Comparison of ENCODE assay signal across 8 cellular contexts in the genomic region with DNA sequence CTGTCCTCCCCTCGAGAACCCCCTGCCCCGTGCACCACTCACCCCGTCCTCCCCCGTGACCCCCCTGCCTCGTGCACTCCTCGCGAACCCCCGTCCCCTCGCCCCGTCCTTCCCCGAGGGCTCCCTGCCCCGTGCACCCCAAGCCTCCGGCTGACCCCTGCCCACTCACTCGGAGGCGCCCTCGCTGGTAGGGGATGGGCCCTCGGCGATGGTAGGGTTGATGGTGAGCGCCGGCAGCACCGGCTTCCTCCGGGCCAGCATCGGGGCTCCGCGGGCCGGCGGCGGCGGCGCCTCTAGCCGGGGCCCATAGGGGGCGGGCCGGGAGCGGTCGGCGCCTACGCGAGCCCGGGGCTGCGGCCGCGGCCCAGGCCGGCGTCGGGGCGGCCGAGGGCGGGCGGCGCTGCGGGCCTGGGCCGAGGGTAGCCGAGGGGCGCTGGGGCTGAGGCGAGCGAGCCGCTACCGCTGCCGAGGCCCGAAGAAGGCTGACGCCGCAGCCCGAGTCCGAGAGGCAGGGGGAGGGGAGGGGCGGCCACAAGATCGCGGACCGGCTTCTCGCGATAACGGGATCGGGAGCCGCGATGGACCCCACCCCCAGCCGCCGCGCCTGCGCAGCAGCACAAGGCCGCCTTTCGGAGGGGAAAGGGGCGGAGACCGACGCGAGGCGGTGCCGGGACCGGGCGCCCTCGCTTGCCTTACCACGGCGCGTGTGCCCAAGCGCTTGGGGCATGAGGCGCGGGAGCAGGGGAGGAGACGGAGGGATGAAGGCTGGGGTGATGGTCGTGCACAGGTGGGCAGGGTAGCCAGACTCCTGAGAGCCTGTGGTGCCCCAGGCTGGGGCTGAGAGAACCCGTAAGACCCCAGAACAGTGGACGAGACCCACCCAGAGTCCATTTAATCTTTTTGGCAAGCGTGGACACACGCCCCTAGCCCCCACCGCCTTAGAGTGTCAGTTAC. TPM values are rescaled to one million over a fixed set of nuclear protein-coding genes. Genes with fewer than 3 reads are reported as not detected.
DNase-seq lines count a peak whose midpoint lies in the region; ATAC-seq and TF ChIP-seq lines count a peak whose summit lies in the region.

MAP2K2 (minus strand) TSS at position 508 of the 954 bp plus-strand sequence; CDS start at position 261, 247 bp downstream.

- peak within 1 kb of the TSS; percentile 81 for H3K4me3 ChIP-seq in WERI-Rb-1 (ENCODE audit: low read depth, low read length)
- H3K4me3 ChIP-seq in breast epithelium, result peak within 1 kb of the TSS; percentile 83 to 100 (median 89)
- peak within 1 kb of the TSS; percentile 90 for H3K4me3 ChIP-seq in iPS-20b (ENCODE audit: low read length)
- H3K4me3 ChIP-seq in skin epidermis, result peak within 1 kb of the TSS; percentile 69 to 89 (median 77)

- H3K9me3 ChIP-seq in WERI-Rb-1 (ENCODE audit: severe bottlenecking) (no peaks in the 10 kb centered on the region), breast epithelium (no peaks in the 10 kb centered on the region), iPS-20b (ENCODE audit: insufficient read depth, low read depth, low read length) (no peaks in the 10 kb centered on the region)

- H3K36me3 ChIP-seq in WERI-Rb-1 (peaks cover 18% of the 10 kb centered on the region), breast epithelium (no peaks in the 10 kb centered on the region), iPS-20b (ENCODE audit: insufficient read depth, low read depth, low read length) (peaks cover 7% of the 10 kb centered on the region; the same call in 1 of the 2 replicates)

- peak; percentile 82 for DNase-seq in SIG-M5 treated with dmso at 0.1 percent for 504 hours (lab: John Stamatoyannopoulos, UW; ENCODE audit: unreplicated experiment)
- no peak for DNase-seq in SIG-M5 (lab: John Stamatoyannopoulos, UW)
- DNase-seq in NCI-H2196 (lab: John Stamatoyannopoulos, UW; ENCODE audit: unreplicated experiment), result peak; percentile 95
- DNase-seq in WERI-Rb-1, result peak; percentile 93
- peak; percentile 86 to 96 for DNase-seq in breast epithelium (ENCODE audit: low spot score in 2 of 2)

- intact Hi-C loops in breast epithelium (cut with DNase I; ENCODE audit: low total_unique reads), result no loop called here

- TF ChIP-seq CTCF in WERI-Rb-1 (IDR thresholded peaks at IDR 0.05; ENCODE audit: low read depth, low read length) (no peak), breast epithelium (IDR thresholded peaks at IDR 0.05) (peak in 1 of 3 donors; percentile 28)

- no peaks in the 10 kb centered on the region for H3K27me3 ChIP-seq in WERI-Rb-1 (ENCODE audit: insufficient read depth, low read depth, severe bottlenecking)
- H3K27me3 ChIP-seq in breast epithelium, result no peaks in the 10 kb centered on the region
- H3K27me3 ChIP-seq in iPS-20b (ENCODE audit: insufficient read depth, low read length), result no peaks in the 10 kb centered on the region

- H3K9ac ChIP-seq in iPS-20b (ENCODE audit: low read depth, low read length), result peak within 1 kb of the TSS; percentile 93

- H3K4me1 ChIP-seq in breast epithelium (peaks cover 0 to 8% of the 10 kb centered on the region in 2 donors), iPS-20b (ENCODE audit: insufficient read depth, low read length) (peaks cover 5% of the 10 kb centered on the region)

- peak within 1 kb of the TSS; percentile 64 for H3K27ac ChIP-seq in WERI-Rb-1
- H3K27ac ChIP-seq in breast epithelium, result peak within 1 kb of the TSS; percentile 69 to 92
- no peak within 1 kb of the TSS for H3K27ac ChIP-seq in iPS-20b (ENCODE audit: low read length)
- H3K27ac ChIP-seq in skin epidermis, result peak within 1 kb of the TSS in 20 of 21 experiments; percentile 61 to 93 (median 87)

- peak; percentile 48 for TF ChIP-seq POLR2A in breast epithelium (IDR thresholded peaks at IDR 0.05)

- peak; percentile 66 for ATAC-seq in HG03095 (IDR thresholded peaks at IDR 0.05; ENCODE audit: unreplicated experiment)

RNA-seq across cellular contexts. Expression of gene MAP2K2, which starts in this region (rescaled TPM):
- total RNA-seq in breast epithelium, result 10 to 100 TPM; 50.8 to 72.8 (median 64.5) TPM
